12 cellular contexts compared by ENCODE assay signal in the genomic region with DNA sequence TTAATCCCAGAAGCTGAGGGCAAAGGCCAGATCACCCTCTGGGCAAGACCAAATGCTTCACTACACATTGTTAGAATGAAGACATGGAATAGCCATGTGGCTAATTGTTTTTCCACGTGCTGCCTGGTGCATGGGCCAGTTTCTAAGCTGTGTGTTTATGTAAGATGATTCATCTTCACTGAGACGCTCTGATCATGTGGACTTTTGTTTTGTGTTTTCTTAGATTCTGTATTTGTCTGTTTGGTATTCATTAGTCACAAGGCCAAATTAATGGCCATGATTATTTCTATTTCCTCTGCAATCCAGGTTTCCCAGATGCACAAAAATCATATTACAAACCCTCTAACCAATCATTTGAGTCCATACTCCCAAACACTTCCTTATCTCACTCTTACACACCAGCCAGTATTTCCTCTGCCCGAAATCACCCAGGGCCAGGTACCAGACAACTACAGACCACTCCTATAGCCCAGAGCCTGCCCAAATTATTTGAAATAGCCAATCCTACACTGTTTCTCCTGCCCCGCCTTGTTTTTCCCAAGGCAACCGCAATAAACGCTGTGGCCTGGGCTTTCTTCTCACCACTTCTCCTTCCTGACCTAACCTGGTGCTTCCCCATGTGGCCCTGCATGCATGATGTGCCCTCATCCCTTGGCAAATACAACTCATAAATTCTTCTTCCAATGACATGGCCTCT.
DNase-seq lines count a peak whose midpoint lies in the region; ATAC-seq lines count a peak whose summit lies in the region.
"Had no signal": no experiment of that assay in that cellular context is flagged by ENCODE, and none has a peak within 500 bp of the region (broad histone marks: within the 10 kb centered on the region; RNA-seq: fewer than 3 reads in every experiment).

No MANE protein-coding gene starts in this region.

- DNase-seq in AG08396 (ENCODE audit: low spot score) (peak; percentile 65), LHCN-M2 (ENCODE audit: low read depth) (peak; percentile 77), brain pericyte (ENCODE audit: low read depth, low spot score) (peak; percentile 72), kidney tubule cell (ENCODE audit: low spot score) (peak; percentile 63)
- no peak for DNase-seq in activated CD4-positive, alpha-beta T cell treated with anti-CD3 and anti-CD28 coated beads for 48 hours
- no peak for DNase-seq in stimulated activated naive CD8-positive, alpha-beta T cell treated with anti-CD3 and anti-CD28 coated beads, Interleukin-15, amount 100 ng/mL, for 72 hours
- DNase-seq in activated CD4-positive, alpha-beta T cell treated with anti-CD3 and anti-CD28 coated beads for 1 hour: no peak
- DNase-seq: activated T-cell treated with anti-CD3 and anti-CD28 coated beads, Interleukin-2, amount 50 U/mL, for 1 hour; C1 segment of cervical spinal cord; left cardiac atrium; NCI-H2107 had no signal

- H3K4me1 Mint-ChIP-seq in stimulated activated naive CD8-positive, alpha-beta T cell treated with anti-CD3 and anti-CD28 coated beads, Interleukin-15, amount 100 ng/mL, for 72 hours: no peaks in the 10 kb centered on the region

- no peak for ATAC-seq in GM18858 (IDR thresholded peaks at IDR 0.05; ENCODE audit: unreplicated experiment)
- ATAC-seq in stimulated activated naive CD8-positive, alpha-beta T cell treated with anti-CD3 and anti-CD28 coated beads, Interleukin-15, amount 100 ng/mL, for 72 hours: no peak
- ATAC-seq: left cardiac atrium had no signal

- H3K4me3 Mint-ChIP-seq in stimulated activated naive CD8-positive, alpha-beta T cell treated with anti-CD3 and anti-CD28 coated beads, Interleukin-15, amount 100 ng/mL, for 72 hours: no peak overlapping the region

- H3K27ac Mint-ChIP-seq in stimulated activated naive CD8-positive, alpha-beta T cell treated with anti-CD3 and anti-CD28 coated beads, Interleukin-15, amount 100 ng/mL, for 72 hours: no peak overlapping the region

- peaks cover 8% of the 10 kb centered on the region for H3K27me3 Mint-ChIP-seq in stimulated activated naive CD8-positive, alpha-beta T cell treated with anti-CD3 and anti-CD28 coated beads, Interleukin-15, amount 100 ng/mL, for 72 hours

- peaks cover 13 to 22% of the 10 kb centered on the region in 2 donors for H3K9me3 Mint-ChIP-seq in stimulated activated naive CD8-positive, alpha-beta T cell treated with anti-CD3 and anti-CD28 coated beads, Interleukin-15, amount 100 ng/mL, for 72 hours

Comparison
In these comparisons a context has a peak if more than half of its experiments do, and no peak if none do; other contexts are left out.
1. DNase-seq: peak in AG08396 (single experiment), LHCN-M2 (single experiment), brain pericyte (single experiment) and kidney tubule cell (single experiment); none in activated CD4-positive, alpha-beta T cell treated with anti-CD3 and anti-CD28 coated beads for 48 hours (single experiment), stimulated activated naive CD8-positive, alpha-beta T cell treated with anti-CD3 and anti-CD28 coated beads, Interleukin-15, amount 100 ng/mL, for 72 hours (0 of 2) and activated CD4-positive, alpha-beta T cell treated with anti-CD3 and anti-CD28 coated beads for 1 hour (single experiment).